Comparison of ENCODE assay signal across 10 cellular contexts in the genomic region with DNA sequence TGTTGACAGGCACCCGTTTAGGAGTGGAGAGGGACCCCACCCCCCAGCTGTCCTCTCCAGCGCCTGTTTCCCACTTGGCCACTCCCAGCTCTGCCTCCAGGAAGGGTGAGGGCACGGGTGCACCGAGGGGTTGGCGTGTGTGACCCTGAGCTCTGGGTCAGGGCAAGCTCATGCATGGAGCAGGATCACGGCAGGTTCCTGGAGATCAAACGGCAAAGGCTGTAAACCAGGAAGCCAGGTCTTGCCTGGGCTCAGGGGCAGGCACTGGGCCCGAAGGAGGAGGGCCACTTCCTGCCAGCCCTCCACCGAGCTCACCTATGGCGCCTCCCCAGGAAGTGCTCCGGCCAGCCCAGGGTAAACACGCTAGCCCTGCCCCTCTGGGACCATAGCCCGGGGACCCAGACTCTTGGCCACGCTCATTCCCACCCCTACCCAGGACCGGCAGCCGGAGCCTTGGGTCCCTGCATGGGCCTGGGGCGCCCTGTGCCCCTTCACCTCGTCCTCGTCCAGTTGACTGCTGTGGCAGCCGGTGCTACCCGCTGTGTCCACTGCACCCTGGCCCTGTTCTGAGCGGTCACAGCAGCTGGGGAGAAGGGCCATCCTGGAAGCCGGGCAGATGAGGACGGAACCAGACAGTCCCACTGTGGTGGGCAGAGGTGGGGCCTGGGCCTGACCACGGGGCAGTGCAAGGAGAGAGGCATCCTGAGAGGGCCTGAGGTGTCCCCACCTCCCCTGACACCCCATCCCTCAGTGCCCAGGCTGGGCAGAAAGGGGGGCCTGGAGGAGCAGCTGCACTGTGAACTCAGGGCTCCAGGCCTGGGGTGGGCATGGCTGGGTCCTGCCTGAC. TPM values are rescaled to one million over a fixed set of nuclear protein-coding genes. Genes with fewer than 3 reads are reported as not detected.
DNase-seq lines count a peak whose midpoint lies in the region; ATAC-seq, FAIRE-seq and TF ChIP-seq lines count a peak whose summit lies in the region.
"Had no signal": no experiment of that assay in that cellular context is flagged by ENCODE, and none has a peak within 500 bp of the region (broad histone marks: within the 10 kb centered on the region; RNA-seq: fewer than 3 reads in every experiment).

No MANE protein-coding gene starts in this region.

- no peaks in the 10 kb centered on the region for H4K20me1 ChIP-seq in endothelial cell of umbilical vein (replicated peaks; ENCODE audit: control insufficient read depth, extremely low read depth, insufficient read depth, low read length)

- H3K27ac ChIP-seq in 22Rv1 (peak overlapping the region; percentile 92), endothelial cell of umbilical vein (ENCODE audit: insufficient read depth, low read depth, low read length) (no peak overlapping the region), muscle layer of colon (ENCODE audit: low read depth, low read length) (peak overlapping the region; percentile 27)
- H3K27ac ChIP-seq: BLaER1 treated with 17β-estradiol and CSF1 and Interleukin-3, amounts not matched to agents 10 nM and 100 nM; neutrophil had no signal

- H3K4me2 ChIP-seq in endothelial cell of umbilical vein (ENCODE audit: insufficient read depth, low read length): no peak overlapping the region

- ATAC-seq in GM21360 (IDR thresholded peaks at IDR 0.05; ENCODE audit: unreplicated experiment): no peak
- ATAC-seq in activated naive CD8-positive, alpha-beta T cell treated with anti-CD3 and anti-CD28 coated beads, Interleukin-2, amount 50 U/mL, for 24 hours: no peak

- no peak overlapping the region for H3K4me3 Mint-ChIP-seq in activated naive CD8-positive, alpha-beta T cell treated with anti-CD3 and anti-CD28 coated beads, Interleukin-2, amount 50 U/mL, for 24 hours

- H3K9ac ChIP-seq in endothelial cell of umbilical vein (replicated peaks; ENCODE audit: extremely low read depth, insufficient read depth, low read length): no peak overlapping the region
- H3K9ac ChIP-seq in muscle layer of colon (ENCODE audit: low read length): no peak overlapping the region

- no peak overlapping the region for H3K4me3 ChIP-seq in endothelial cell of umbilical vein (replicated peaks in 1 of 3; ENCODE audit: insufficient read depth in 1 of 3, low read depth in 1 of 3, low read length in 3 of 3)
- H3K4me3 ChIP-seq in muscle layer of colon (ENCODE audit: low read depth in 1 of 2, low read length in 2 of 2): peak overlapping the region in 1 of 2 donors; percentile 15

- no peak overlapping the region for H3K27ac Mint-ChIP-seq in activated naive CD8-positive, alpha-beta T cell treated with anti-CD3 and anti-CD28 coated beads, Interleukin-2, amount 50 U/mL, for 24 hours

- TF ChIP-seq CTCF in 22Rv1 (IDR thresholded peaks at IDR 0.05): no peak
- TF ChIP-seq CTCF in endothelial cell of umbilical vein (IDR thresholded peaks at IDR 0.05; ENCODE audit: extremely low read depth in 1 of 2, insufficient read depth in 1 of 2, low read depth in 1 of 2, low read length in 2 of 2): no peak

- no peaks in the 10 kb centered on the region for H3K9me3 Mint-ChIP-seq in activated naive CD8-positive, alpha-beta T cell treated with anti-CD3 and anti-CD28 coated beads, Interleukin-2, amount 50 U/mL, for 24 hours

- no peaks in the 10 kb centered on the region for H3K36me3 ChIP-seq in endothelial cell of umbilical vein (ENCODE audit: control insufficient read depth in 2 of 2, extremely low read depth in 1 of 2, insufficient read depth in 2 of 2, low read length in 2 of 2)
- peaks cover 18% of the 10 kb centered on the region for H3K36me3 ChIP-seq in muscle layer of colon (ENCODE audit: insufficient read depth, low read length)

- peaks cover 2% of the 10 kb centered on the region for H3K36me3 Mint-ChIP-seq in activated naive CD8-positive, alpha-beta T cell treated with anti-CD3 and anti-CD28 coated beads, Interleukin-2, amount 50 U/mL, for 24 hours (ENCODE audit: low read depth)

- intact Hi-C loops in endothelial cell of umbilical vein (cut with micrococcal nuclease): no loop called here

- H3K27me3 Mint-ChIP-seq in activated naive CD8-positive, alpha-beta T cell treated with anti-CD3 and anti-CD28 coated beads, Interleukin-2, amount 50 U/mL, for 24 hours: peaks cover 12% of the 10 kb centered on the region

- TF ChIP-seq POLR2A in endothelial cell of umbilical vein (IDR thresholded peaks at IDR 0.05; ENCODE audit: low read depth, low read length) (no peak), GM12891 (IDR thresholded peaks at IDR 0.05; ENCODE audit: low read depth, low read length) (no peak)

- no peaks in the 10 kb centered on the region for H3K9me3 ChIP-seq in endothelial cell of umbilical vein (replicated peaks; ENCODE audit: control insufficient read depth, insufficient read depth, low read length)
- H3K9me3 ChIP-seq in muscle layer of colon (ENCODE audit: low read length): no peaks in the 10 kb centered on the region
- H3K9me3 ChIP-seq: neutrophil had no signal

- H3K27me3 ChIP-seq in endothelial cell of umbilical vein (ENCODE audit: control insufficient read depth in 2 of 2, insufficient read depth in 2 of 2, low read length in 2 of 2) (no peaks in the 10 kb centered on the region), muscle layer of colon (ENCODE audit: control insufficient read depth in 1 of 2, insufficient read depth in 2 of 2, low read length in 2 of 2) (peaks cover 0 to 9% of the 10 kb centered on the region in 2 donors)

- CTCF ChIA-PET in endothelial cell of umbilical vein (lab: Charles Lee): interaction anchor here (0.8 to 1.8 kb wide), 4 partner anchors 10 to 18 kb away, joined by 5 to 10 read pairs (median 6); partner anchors contain the start of genes DEAF1 and TMEM80

- no peak for FAIRE-seq in endothelial cell of umbilical vein (lab: Jason Lieb, UNC)
- no peak for FAIRE-seq in GM12891 (lab: Jason Lieb, UNC)

- H3K4me1 Mint-ChIP-seq in activated naive CD8-positive, alpha-beta T cell treated with anti-CD3 and anti-CD28 coated beads, Interleukin-2, amount 50 U/mL, for 24 hours: peaks cover 3% of the 10 kb centered on the region

- H3K79me2 ChIP-seq in endothelial cell of umbilical vein (ENCODE audit: control insufficient read depth, insufficient read depth, low read length): no peaks in the 10 kb centered on the region

- DNase-seq in NCI-H2196 treated with DMSO at 0.1 percent for 48 hours (lab: John Stamatoyannopoulos, UW; ENCODE audit: unreplicated experiment): peak; percentile 64
- DNase-seq in endothelial cell of umbilical vein (ENCODE audit: low read depth, low spot score): no peak
- DNase-seq in GM12891 (ENCODE audit: insufficient read length, low spot score): no peak
- DNase-seq in putamen (ENCODE audit: low spot score): no peak
- no peak for DNase-seq in activated naive CD8-positive, alpha-beta T cell treated with anti-CD3 and anti-CD28 coated beads, Interleukin-2, amount 50 U/mL, for 24 hours

- H3K9me1 ChIP-seq in endothelial cell of umbilical vein (replicated peaks; ENCODE audit: control insufficient read depth, extremely low read depth, insufficient read depth, low read length): no peaks in the 10 kb centered on the region

- no TSS peak for BruUV-seq in endothelial cell of umbilical vein (replicated peaks; lab: Mats Ljungman, UMichigan)

- H3K4me1 ChIP-seq in endothelial cell of umbilical vein (ENCODE audit: control insufficient read depth, extremely low read depth, insufficient read depth, low read length) (peaks cover 5% of the 10 kb centered on the region), muscle layer of colon (ENCODE audit: insufficient read depth, low read length) (peaks cover 12% of the 10 kb centered on the region)

- dilution Hi-C loops in endothelial cell of umbilical vein (cut with MboI; ENCODE audit: extremely low pct_ligation_motif_present, low sequenced_read_pairs): no loop called here

- H2AFZ ChIP-seq in endothelial cell of umbilical vein (ENCODE audit: low read depth, low read length): no peak overlapping the region

- POLR2A ChIA-PET in endothelial cell of umbilical vein (lab: Charles Lee): no interaction called here

RNA-seq across cellular contexts. Expression of gene EPS8L2, which starts 1.0 kb away (rescaled TPM):
- total RNA-seq in endothelial cell of umbilical vein: 6.0 and 12.5 TPM in 2 replicates
- 5.2 and 5.9 TPM in 2 replicates for polyA plus RNA-seq in endothelial cell of umbilical vein
- 2.6 and 2.9 TPM in 2 replicates for polyA plus RNA-seq in endothelial cell of umbilical vein (2011; cell fraction: cytosol; rRNA removed)
- 33.6 and 35.0 TPM in 2 replicates for polyA plus RNA-seq in endothelial cell of umbilical vein (2011; cell fraction: nucleus; rRNA removed)
- polyA plus RNA-seq in endothelial cell of umbilical vein (2012): 6.1 and 6.6 TPM in 2 replicates
- 4.6 and 7.9 TPM in 2 replicates for polyA minus RNA-seq in endothelial cell of umbilical vein
- polyA minus RNA-seq in endothelial cell of umbilical vein (2011; cell fraction: cytosol; rRNA and poly(A)+ RNA removed): 20.3 TPM
- polyA minus RNA-seq in endothelial cell of umbilical vein (2011; cell fraction: nucleus; rRNA and poly(A)+ RNA removed): 3.1 and 6.7 TPM in 2 replicates
- 11.6 TPM for polyA plus RNA-seq in GM12891 (2012; ENCODE audit: low read depth, missing spikeins)

RNA-seq across cellular contexts. Expression of gene TMEM80, which starts 9.4 kb away (rescaled TPM):
- 24.1 and 26.6 TPM in 2 replicates for total RNA-seq in endothelial cell of umbilical vein
- polyA plus RNA-seq in endothelial cell of umbilical vein: 17.9 and 21.2 TPM in 2 replicates
- 13.2 and 15.4 TPM in 2 replicates for polyA plus RNA-seq in endothelial cell of umbilical vein (2011; cell fraction: cytosol; rRNA removed)
- polyA plus RNA-seq in endothelial cell of umbilical vein (2011; cell fraction: nucleus; rRNA removed): 29.6 and 31.8 TPM in 2 replicates
- 20.6 and 23.9 TPM in 2 replicates for polyA plus RNA-seq in endothelial cell of umbilical vein (2012)
- polyA minus RNA-seq in endothelial cell of umbilical vein: 10.6 and 10.8 TPM in 2 replicates
- polyA minus RNA-seq in endothelial cell of umbilical vein (2011; cell fraction: cytosol; rRNA and poly(A)+ RNA removed): 4.8 TPM
- polyA minus RNA-seq in endothelial cell of umbilical vein (2011; cell fraction: nucleus; rRNA and poly(A)+ RNA removed): 9.1 and 11.3 TPM in 2 replicates
- 16.4 TPM for polyA plus RNA-seq in GM12891 (2012; ENCODE audit: low read depth, missing spikeins)

RNA-seq across cellular contexts. Expression of gene DEAF1, which starts 10.0 kb away (rescaled TPM):
- total RNA-seq in endothelial cell of umbilical vein: 50.3 and 55.7 TPM in 2 replicates
- 43.6 and 45.5 TPM in 2 replicates for polyA plus RNA-seq in endothelial cell of umbilical vein
- 34.4 and 40.4 TPM in 2 replicates for polyA plus RNA-seq in endothelial cell of umbilical vein (2011; cell fraction: cytosol; rRNA removed)
- 25.1 and 25.8 TPM in 2 replicates for polyA plus RNA-seq in endothelial cell of umbilical vein (2011; cell fraction: nucleus; rRNA removed)
- polyA plus RNA-seq in endothelial cell of umbilical vein (2012): 24.9 and 40.0 TPM in 2 replicates
- polyA minus RNA-seq in endothelial cell of umbilical vein: 24.6 and 26.4 TPM in 2 replicates
- 25.5 TPM for polyA minus RNA-seq in endothelial cell of umbilical vein (2011; cell fraction: cytosol; rRNA and poly(A)+ RNA removed)
- 17.8 and 22.2 TPM in 2 replicates for polyA minus RNA-seq in endothelial cell of umbilical vein (2011; cell fraction: nucleus; rRNA and poly(A)+ RNA removed)
- polyA plus RNA-seq in GM12891 (2012; ENCODE audit: low read depth, missing spikeins): 21.8 TPM

RNA-seq across cellular contexts. Expression of gene TALDO1, which starts 42.2 kb away (rescaled TPM):
- 287 and 294 TPM in 2 replicates for total RNA-seq in endothelial cell of umbilical vein
- 184 and 211 TPM in 2 replicates for polyA plus RNA-seq in endothelial cell of umbilical vein
- 234 and 253 TPM in 2 replicates for polyA plus RNA-seq in endothelial cell of umbilical vein (2011; cell fraction: cytosol; rRNA removed)
- polyA plus RNA-seq in endothelial cell of umbilical vein (2011; cell fraction: nucleus; rRNA removed): 146 and 149 TPM in 2 replicates
- 262 and 325 TPM in 2 replicates for polyA plus RNA-seq in endothelial cell of umbilical vein (2012)
- polyA minus RNA-seq in endothelial cell of umbilical vein: 79.6 and 84.8 TPM in 2 replicates
- 117 TPM for polyA minus RNA-seq in endothelial cell of umbilical vein (2011; cell fraction: cytosol; rRNA and poly(A)+ RNA removed)
- polyA minus RNA-seq in endothelial cell of umbilical vein (2011; cell fraction: nucleus; rRNA and poly(A)+ RNA removed): 19.6 and 30.7 TPM in 2 replicates
- polyA plus RNA-seq in GM12891 (2012; ENCODE audit: low read depth, missing spikeins): 131 TPM
